ENCODE assay signal across 18 cellular contexts in the genomic region with DNA sequence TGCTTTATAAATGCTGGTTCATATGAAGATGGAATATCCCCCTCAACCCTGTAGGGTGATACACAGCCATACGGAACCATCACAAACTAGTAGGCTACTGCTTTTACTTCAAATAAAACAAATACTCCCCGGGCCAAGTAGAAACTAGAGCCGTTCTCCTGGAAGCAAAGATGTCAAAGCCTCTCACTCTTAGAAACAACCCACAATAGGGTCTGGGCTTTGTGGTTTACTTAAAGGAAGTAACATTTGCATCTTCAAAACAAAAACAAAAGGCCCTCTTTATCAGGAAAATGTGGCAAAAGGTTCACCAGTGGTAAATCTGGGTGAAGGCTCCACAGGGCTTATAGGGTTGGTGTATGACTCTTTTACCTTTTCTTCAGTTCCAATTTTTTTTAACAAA. TPM values are rescaled to one million over a fixed set of nuclear protein-coding genes. Genes with fewer than 3 reads are reported as not detected.
A peak's percentile ranks its signal among the peaks of the same experiment; 100 is the strongest.
DNase-seq lines count a peak whose midpoint lies in the region; ATAC-seq, FAIRE-seq and TF ChIP-seq lines count a peak whose summit lies in the region.
"Had no signal": no experiment of that assay in that cellular context is flagged by ENCODE, and none has a peak within 500 bp of the region (broad histone marks: within the 10 kb centered on the region; RNA-seq: fewer than 3 reads in every experiment).

No MANE protein-coding gene starts in this region.

- no peaks in the 10 kb centered on the region for H3K36me3 Mint-ChIP-seq in CD14-positive monocyte

- RAD21 ChIA-PET in GM12878 (lab: Charles Lee; ENCODE audit: unreplicated experiment): interaction anchor here (1.2 kb wide), 1 partner anchor 411 kb away, joined by 4 read pairs; no protein-coding TSS in a partner anchor

- no peak overlapping the region for H2AFZ ChIP-seq in GM12878 (ENCODE audit: control insufficient read depth, low read depth, low read length)

- no peak overlapping the region for H3K4me2 ChIP-seq in GM12878 (ENCODE audit: control insufficient read depth, insufficient read depth)

- DNase-seq in GM12864 (ENCODE audit: low read depth) (peak; percentile 5), GM12878 (ENCODE audit: low read depth, low spot score) (no peak), pancreas (no peak), CD14-positive monocyte (ENCODE audit: low spot score) (no peak), omental fat pad (ENCODE audit: low spot score) (no peak)
- peak; percentile 51 for DNase-seq in Jurkat, Clone E6-1 (ENCODE audit: low read depth, low spot score)
- DNase-seq: DMS153, GOT3, KG1, NCI-H1105, NCI-H187, NCI-H446 treated with DMSO at 0.1 percent for 48 hours, NCI-H774, SHP77 treated with DMSO at 0.1 percent for 48 hours, SW 1271 had no signal

- TF ChIP-seq RAD21 in GM12878 (IDR thresholded peaks at IDR 0.05; ENCODE audit: insufficient read depth, low read depth, low read length): no peak

- in situ Hi-C loops in GM12878 (cut with MboI): no loop called here

- WGBS in GM12878 (ENCODE audit: insufficient coverage, insufficient replicate concordance, low lambda C conversion rate, missing lambda C conversion rate): 14% methylated on average over 3 of the region's 3 CpGs
- 80 to 85% methylated on average over 3 of the region's 3 CpGs for WGBS in pancreas, 2 donors

- ATAC-seq in GM12878: no peak
- ATAC-seq in pancreas: no peak
- ATAC-seq in omental fat pad (ENCODE audit: low FRiP score): no peak
- no peak for ATAC-seq in HG03097 (IDR thresholded peaks at IDR 0.05; ENCODE audit: low FRiP score, unreplicated experiment)
- ATAC-seq: Panc1 had no signal

- H3K9ac ChIP-seq in GM12878 (ENCODE audit: control insufficient read depth, insufficient read depth, low read length): no peak overlapping the region

- no peak overlapping the region for H3K4me3 ChIP-seq in GM12864 (ENCODE audit: low read depth, low read length)
- no peak overlapping the region for H3K4me3 ChIP-seq in Jurkat, Clone E6-1 (ENCODE audit: low read length)
- no peak overlapping the region for H3K4me3 ChIP-seq in GM12878
- H3K4me3 ChIP-seq in pancreas: no peak overlapping the region

- TF ChIP-seq EP300 in GM12878 (IDR thresholded peaks at IDR 0.05; ENCODE audit: borderline replicate concordance in 1 of 2, control insufficient read depth in 1 of 2, low read depth in 2 of 2, low read length in 2 of 2): no peak

- TF ChIP-seq CTCF in GM12864 (IDR thresholded peaks at IDR 0.05; ENCODE audit: low read depth, low read length, missing control alignments) (no peak), GM12878 (IDR thresholded peaks at IDR 0.05 in 2 of 3, conservative IDR thresholded peaks at IDR 0.05 in 1 of 3; ENCODE audit: control insufficient read depth in 2 of 3, extremely low read depth in 1 of 3, insufficient read depth in 1 of 3, low read depth in 3 of 3, low read length in 3 of 3) (no peak), pancreas (IDR thresholded peaks at IDR 0.05) (no peak), CD14-positive monocyte (IDR thresholded peaks at IDR 0.05) (no peak), omental fat pad (IDR thresholded peaks at IDR 0.05) (no peak)

- POLR2A ChIA-PET in GM12878 (lab: Charles Lee): no interaction called here

- H3K4me1 ChIP-seq in GM12878 (ENCODE audit: control insufficient read depth, insufficient read depth, low read length) (no peaks in the 10 kb centered on the region), pancreas (peaks cover 27 to 29% (median 28%) of the 10 kb centered on the region in 3 donors)

- no TSS peak for BruUV-seq in GM12878 (replicated peaks; lab: Mats Ljungman, UMichigan)

- FAIRE-seq in GM12878 (lab: Jason Lieb, UNC) (no peak), pancreas (lab: Jason Lieb, UNC) (no peak)

- peaks cover 0 to 2% (median 0%) of the 10 kb centered on the region in 7 donors for H3K9me3 Mint-ChIP-seq in CD14-positive monocyte

- intact Hi-C loops in GM12878 (cut with micrococcal nuclease; ENCODE audit: unreplicated experiment): no loop called here
- intact Hi-C loops in pancreas (cut with DNase I): no loop called here
- intact Hi-C loops in CD14-positive monocyte (cut with micrococcal nuclease): no loop called here

- no peaks in the 10 kb centered on the region for H3K9me3 ChIP-seq in GM12878 (replicated peaks; ENCODE audit: control insufficient read depth, insufficient read depth, low read length)
- H3K9me3 ChIP-seq in pancreas: no peaks in the 10 kb centered on the region

- H3K4me1 Mint-ChIP-seq in CD14-positive monocyte: no peaks in the 10 kb centered on the region

- H4K20me1 ChIP-seq in GM12878 (ENCODE audit: control insufficient read depth, insufficient read depth): no peaks in the 10 kb centered on the region; the same call in 1 of the 2 replicates

- no peak for TF ChIP-seq POLR2A in GM12878 (IDR thresholded peaks at IDR 0.05; ENCODE audit: low read depth, low read length)

- H3K79me2 ChIP-seq in GM12878 (ENCODE audit: control insufficient read depth, insufficient read depth, low read length): no peaks in the 10 kb centered on the region

- CTCF ChIA-PET in GM12878 (lab: Yijun Ruan, JAX): interaction anchor here (0.6 to 2.8 kb wide), 4 partner anchors 10 to 412 kb away, joined by 3 to 19 read pairs (median 4); no protein-coding TSS in a partner anchor

- no peak overlapping the region for H3K4me3 Mint-ChIP-seq in CD14-positive monocyte

- no peak overlapping the region for H3K27ac Mint-ChIP-seq in CD14-positive monocyte

- H3K36me3 ChIP-seq in GM12878 (ENCODE audit: control insufficient read depth in 2 of 2, insufficient read depth in 2 of 2, low read length in 1 of 2) (no peaks in the 10 kb centered on the region), pancreas (no peaks in the 10 kb centered on the region)

- peaks cover 0 to 1% (median 0%) of the 10 kb centered on the region in 3 donors for H3K27me3 Mint-ChIP-seq in CD14-positive monocyte (ENCODE audit: low read depth in 3 of 3)

- H3K27ac ChIP-seq in GM12878 (ENCODE audit: control insufficient read depth, insufficient read depth): no peak overlapping the region
- H3K27ac ChIP-seq in pancreas: peak overlapping the region in 3 of 4 donors; percentile 23 to 73 (median 52)
- H3K27ac ChIP-seq: HL-60 had no signal

- SMC1A ChIA-PET in GM12878 (lab: Charles Lee; ENCODE audit: uncharacterized antibody, unreplicated experiment): no interaction called here

- no peaks in the 10 kb centered on the region for H3K27me3 ChIP-seq in GM12878 (replicated peaks in 1 of 2; ENCODE audit: control insufficient read depth in 2 of 2, insufficient read depth in 2 of 2, low read length in 1 of 2)
- H3K27me3 ChIP-seq in pancreas: no peaks in the 10 kb centered on the region

TF ChIP-seq in GM12878, 131 proteins besides CTCF, POLR2A, EP300 and RAD21:
- TF ChIP-seq EZH2 (IDR thresholded peaks at IDR 0.05; ENCODE audit: borderline replicate concordance, control insufficient read depth, low read depth, low read length) (no peak), SIX5 (IDR thresholded peaks at IDR 0.05; ENCODE audit: low read depth, low read length, severe bottlenecking) (no peak), RUNX3 (IDR thresholded peaks at IDR 0.05; ENCODE audit: low read length) (peak; percentile 30; the same call in 1 of the 2 replicates), STAT1 (conservative IDR thresholded peaks at IDR 0.05) (no peak)

RNA-seq across cellular contexts. Expression of a gene that starts 49.8 kb away (rescaled TPM):
- polyA plus RNA-seq in Jurkat, Clone E6-1 (2012; ENCODE audit: insufficient read depth, insufficient read length): 13.7 TPM
- 39.1 and 48.4 TPM in 2 replicates for total RNA-seq in GM12878 (2013; cell fraction: nucleolus; rRNA removed)
- total RNA-seq in GM12878 (2014; rRNA removed) (9.7 and 12.8 TPM in 2 replicates), GM12878 (2014; rRNA removed; fragmentation: Illumina TruSeq; extraction: Trizol) (9.5 and 11.4 TPM in 2 replicates), GM12878 (2021) (11.9 and 13.3 TPM in 2 replicates), pancreas (10 to 100 TPM; 10.4 to 14.0 (median 13.1) TPM), omental fat pad (10 to 100 TPM; 14.3 to 19.3 (median 17.6) TPM)
- polyA plus RNA-seq in GM12878 (2011; ENCODE audit: low read depth): 4.9 TPM
- polyA plus RNA-seq in GM12878 (2011; rRNA removed) (10.0 and 10.1 TPM in 2 replicates), GM12878 (2014; fragmentation: Illumina TruSeq; extraction: Trizol) (9.9 and 11.0 TPM in 2 replicates), GM12878 (2014; fragmentation: Nextera tagmentation; extraction: Ambion mirVana) (1 to 10 TPM; 1.5 to 1.8 TPM), GM12878 (2014; rRNA removed) (9.5 and 9.6 TPM in 2 replicates), GM12878 (2016; fragmentation: Nextera tagmentation; extraction: Ambion mirVana) (10 to 100 TPM in 1 of 2 experiments, 1 to 10 TPM in 1; 9.4 to 12.7 TPM), pancreas (1 to 10 TPM; 5.5 to 6.0 TPM), CD14-positive monocyte (1 to 10 TPM; 2.2 to 3.1 TPM)
- 6.2 and 7.1 TPM in 2 replicates for polyA plus RNA-seq in GM12878 (2011; cell fraction: cytosol; rRNA removed)
- 12.9 and 15.6 TPM in 2 replicates for polyA plus RNA-seq in GM12878 (2011; cell fraction: nucleus; rRNA removed)
- polyA plus RNA-seq in GM12878 (2012): 5.0 and 5.3 TPM in 2 replicates
- 13.1 and 20.6 TPM in 2 replicates for polyA minus RNA-seq in GM12878 (2011; rRNA and poly(A)+ RNA removed)
- polyA minus RNA-seq in GM12878 (2011; cell fraction: cytosol; rRNA and poly(A)+ RNA removed): 3.5 and 3.7 TPM in 2 replicates
- 11.6 and 15.7 TPM in 2 replicates for polyA minus RNA-seq in GM12878 (2011; cell fraction: nucleus; rRNA and poly(A)+ RNA removed)

Comparison
In these comparisons a context has a peak if more than half of its experiments do, and no peak if none do; other contexts are left out.
1. DNase-seq: peak in GM12864 (single experiment) and Jurkat, Clone E6-1 (single experiment); none in GM12878 (single experiment), pancreas (0 of 6), CD14-positive monocyte (single experiment) and omental fat pad (single experiment).